ENCODE assay signal across 14 cellular contexts in genomic region chr2:146853741-146854444, GRCh38.
A peak's percentile ranks its signal among the peaks of the same experiment; 100 is the strongest.
DNase-seq lines count a peak whose midpoint lies in the region; ATAC-seq and TF ChIP-seq lines count a peak whose summit lies in the region.
"Had no signal": no experiment of that assay in that cellular context is flagged by ENCODE, and none has a peak within 500 bp of the region (broad histone marks: within the 10 kb centered on the region; RNA-seq: fewer than 3 reads in every experiment).

No MANE protein-coding gene starts in this region.

- TF ChIP-seq CTCF in AG10803 (conservative IDR thresholded peaks at IDR 0.05; ENCODE audit: low read length) (no peak), epithelial cell of esophagus (IDR thresholded peaks at IDR 0.05; ENCODE audit: insufficient read depth, low read depth, low read length, missing control alignments) (no peak), kidney epithelial cell (IDR thresholded peaks at IDR 0.05; ENCODE audit: insufficient read depth, low read length, poor library complexity, severe bottlenecking) (no peak), Peyer's patch (IDR thresholded peaks at IDR 0.05) (no peak)

- H3K4me3 ChIP-seq in AG10803 (ENCODE audit: low read length) (no peak overlapping the region), epithelial cell of esophagus (ENCODE audit: low read length) (no peak overlapping the region), kidney epithelial cell (ENCODE audit: low read depth, low read length) (no peak overlapping the region), Peyer's patch (no peak overlapping the region)
- H3K4me3 ChIP-seq: stomach had no signal

- no peaks in the 10 kb centered on the region for H3K9me3 ChIP-seq in Peyer's patch
- H3K9me3 ChIP-seq: stomach had no signal

- no peak for TF ChIP-seq POLR2A in Peyer's patch (IDR thresholded peaks at IDR 0.05)

- H3K27ac ChIP-seq in Peyer's patch: no peak overlapping the region
- H3K27ac ChIP-seq: stomach had no signal

- H3K4me1 ChIP-seq in Peyer's patch: no peaks in the 10 kb centered on the region
- H3K4me1 ChIP-seq: stomach had no signal

- H3K27me3 ChIP-seq in kidney epithelial cell (ENCODE audit: control insufficient read depth, insufficient read depth, low read length): no peaks in the 10 kb centered on the region
- no peaks in the 10 kb centered on the region for H3K27me3 ChIP-seq in Peyer's patch
- H3K27me3 ChIP-seq: stomach had no signal

- DNase-seq in AG10803 (ENCODE audit: low read depth) (peak; percentile 1), NCI-H226 (peak; percentile 63), epithelial cell of esophagus (ENCODE audit: low read depth) (peak; percentile 33), kidney epithelial cell (ENCODE audit: low read depth) (peak; percentile 38), Peyer's patch (no peak), NCI-H2196 (lab: John Stamatoyannopoulos, UW; ENCODE audit: unreplicated experiment) (no peak), NCI-H128 (lab: John Stamatoyannopoulos, UW; ENCODE audit: unreplicated experiment) (no peak)
- DNase-seq: activated CD8-positive, alpha-beta memory T cell treated with anti-CD3 and anti-CD28 coated beads, Interleukin-2, amount 50 U/mL, for 4 hours; activated naive CD4-positive, alpha-beta T cell treated with Interleukin-2 at 50 U/mL for 16 hours; CD4-positive, alpha-beta T cell; NCI-H1694 treated with DMSO at 0.1 percent for 48 hours; stomach; T-helper 9 cell had no signal

- H3K36me3 ChIP-seq in kidney epithelial cell (ENCODE audit: control insufficient read depth, insufficient read depth, low read length): no peaks in the 10 kb centered on the region
- H3K36me3 ChIP-seq in Peyer's patch: no peaks in the 10 kb centered on the region
- H3K36me3 ChIP-seq: stomach had no signal

- ATAC-seq in GM18861 (IDR thresholded peaks at IDR 0.05; ENCODE audit: unreplicated experiment): no peak

Comparison
In these comparisons a context has a peak if more than half of its experiments do, and no peak if none do; other contexts are left out.
1. DNase-seq: peak in AG10803 (single experiment), NCI-H226 (single experiment), epithelial cell of esophagus (single experiment) and kidney epithelial cell (single experiment); none in Peyer's patch (0 of 3), NCI-H2196 (single experiment) and NCI-H128 (single experiment).